8 cellular contexts compared by ENCODE assay signal in genomic region chr14:23631702-23632460, GRCh38. TPM values are rescaled to one million over a fixed set of nuclear protein-coding genes. Genes with fewer than 3 reads are reported as not detected.
DNase-seq lines count a peak whose midpoint lies in the region; ATAC-seq lines count a peak whose summit lies in the region.

No MANE protein-coding gene starts in this region.

- ATAC-seq in HG03520 (IDR thresholded peaks at IDR 0.05; ENCODE audit: unreplicated experiment): peak; percentile 73

- peak; percentile 69 for DNase-seq in activated gamma-delta T cell treated with Interleukin-2 at 50 U/mL for 16 hours
- no peak for DNase-seq in activated gamma-delta T cell (lab: John Stamatoyannopoulos, UW)
- peak; percentile 56 to 62 for DNase-seq in NOMO-1 (lab: John Stamatoyannopoulos, UW; ENCODE audit: unreplicated experiment in 2 of 2)
- peak; percentile 73 for DNase-seq in activated CD8-positive, alpha-beta memory T cell treated with anti-CD3 and anti-CD28 coated beads, Interleukin-2, amount 50 U/mL, for 4 hours
- peak; percentile 77 for DNase-seq in epidermal melanocyte (ENCODE audit: insufficient read length, low spot score)
- DNase-seq in mucosa of gallbladder (ENCODE audit: low spot score): peak; percentile 60
- peak; percentile 60 for DNase-seq in stimulated activated CD8-positive, alpha-beta memory T cell treated with anti-CD3 and anti-CD28 coated beads, Interleukin-2, amount 100 ng/mL, for 48 hours (ENCODE audit: low read depth in 2 of 2)

RNA-seq across cellular contexts. Expression of gene DHRS2, which starts 4.3 kb away (rescaled TPM):
- total RNA-seq in mucosa of gallbladder: 0.43 TPM

RNA-seq across cellular contexts. Expression of gene JPH4, which starts 53.3 kb away (rescaled TPM):
- total RNA-seq in mucosa of gallbladder: 1.2 TPM
